In genomic region chr11:128518493-128519207, GRCh38 we compare ENCODE assay signal across 9 cellular contexts.
DNase-seq lines count a peak whose midpoint lies in the region; ATAC-seq and TF ChIP-seq lines count a peak whose summit lies in the region.
"Had no signal": no experiment of that assay in that cellular context is flagged by ENCODE, and none has a peak within 500 bp of the region (broad histone marks: within the 10 kb centered on the region; RNA-seq: fewer than 3 reads in every experiment).

No MANE protein-coding gene starts in this region.

- H3K9me3 Mint-ChIP-seq in activated naive CD4-positive, alpha-beta T cell treated with anti-CD3 and anti-CD28 coated beads, Interleukin-2, amount 10 ng/mL, durations not matched to agents 7 days and 5 days, result no peaks in the 10 kb centered on the region
- H3K9me3 Mint-ChIP-seq in activated naive CD8-positive, alpha-beta T cell (ENCODE audit: low read depth), result no peaks in the 10 kb centered on the region

- TF ChIP-seq CTCF in right lobe of liver (IDR thresholded peaks at IDR 0.05) (no peak), upper lobe of right lung (IDR thresholded peaks at IDR 0.05) (no peak)

- H3K4me3 ChIP-seq in right lobe of liver (peak overlapping the region; percentile 59 to 67 (median 66)), upper lobe of right lung (peak overlapping the region; percentile 74)

- intact Hi-C loops in right lobe of liver (cut with DNase I), result no loop called here
- intact Hi-C loops in upper lobe of right lung (cut with DNase I), result loop anchor here (5.0 kb wide), 1 partner anchor 34 kb away; no protein-coding TSS in a partner anchor

- H3K4me1 ChIP-seq in right lobe of liver (peaks cover 0 to 11% (median 0%) of the 10 kb centered on the region in 4 donors), upper lobe of right lung (peaks cover 44% of the 10 kb centered on the region)

- peaks cover 79% of the 10 kb centered on the region for H3K36me3 Mint-ChIP-seq in activated naive CD4-positive, alpha-beta T cell treated with anti-CD3 and anti-CD28 coated beads, Interleukin-2, amount 10 ng/mL, durations not matched to agents 7 days and 5 days
- peaks cover 26% of the 10 kb centered on the region for H3K36me3 Mint-ChIP-seq in activated naive CD8-positive, alpha-beta T cell

- no peak for DNase-seq in activated naive CD4-positive, alpha-beta T cell treated with anti-CD3 and anti-CD28 coated beads, Interleukin-2, amount 10 ng/mL, durations not matched to agents 7 days and 5 days
- DNase-seq in activated naive CD4-positive, alpha-beta T cell treated with anti-CD3 and anti-CD28 coated beads, Interleukin-2, amount 50 U/mL, for 16 hours, result no peak
- no peak for DNase-seq in right lobe of liver
- no peak for DNase-seq in upper lobe of right lung
- DNase-seq in SIG-M5 treated with dmso at 0.1 percent for 504 hours (lab: John Stamatoyannopoulos, UW; ENCODE audit: unreplicated experiment), result no peak
- DNase-seq in T-helper 9 cell, result no peak
- DNase-seq: activated CD4-positive, alpha-beta T cell treated with anti-CD3 and anti-CD28 coated beads for 48 hours had no signal

- peak overlapping the region; percentile 100 for H3K27ac Mint-ChIP-seq in activated naive CD4-positive, alpha-beta T cell treated with anti-CD3 and anti-CD28 coated beads, Interleukin-2, amount 10 ng/mL, durations not matched to agents 7 days and 5 days
- peak overlapping the region; percentile 99 for H3K27ac Mint-ChIP-seq in activated naive CD8-positive, alpha-beta T cell

- no peaks in the 10 kb centered on the region for H3K9me3 ChIP-seq in right lobe of liver
- H3K9me3 ChIP-seq in upper lobe of right lung, result no peaks in the 10 kb centered on the region

- no peaks in the 10 kb centered on the region for H3K36me3 ChIP-seq in right lobe of liver
- no peaks in the 10 kb centered on the region for H3K36me3 ChIP-seq in upper lobe of right lung

- H3K27ac ChIP-seq in right lobe of liver (peak overlapping the region; percentile 48 to 93 (median 81)), upper lobe of right lung (peak overlapping the region; percentile 94)

- TF ChIP-seq POLR2A in right lobe of liver (IDR thresholded peaks at IDR 0.05) (no peak), GM18505 (IDR thresholded peaks at IDR 0.05; ENCODE audit: borderline replicate concordance, extremely low read depth, insufficient read depth, insufficient read length) (no peak)

- H3K4me1 Mint-ChIP-seq in activated naive CD4-positive, alpha-beta T cell treated with anti-CD3 and anti-CD28 coated beads, Interleukin-2, amount 10 ng/mL, durations not matched to agents 7 days and 5 days, result peaks cover 42% of the 10 kb centered on the region
- H3K4me1 Mint-ChIP-seq in activated naive CD8-positive, alpha-beta T cell (ENCODE audit: low read depth), result peaks cover 54% of the 10 kb centered on the region

- ATAC-seq in right lobe of liver, result no peak
- no peak for ATAC-seq in upper lobe of right lung
- no peak for ATAC-seq in GM18505 (IDR thresholded peaks at IDR 0.05; ENCODE audit: unreplicated experiment)

- H3K4me3 Mint-ChIP-seq in activated naive CD4-positive, alpha-beta T cell treated with anti-CD3 and anti-CD28 coated beads, Interleukin-2, amount 10 ng/mL, durations not matched to agents 7 days and 5 days, result peak overlapping the region; percentile 96
- H3K4me3 Mint-ChIP-seq in activated naive CD8-positive, alpha-beta T cell, result peak overlapping the region; percentile 97

- WGBS in right lobe of liver (ENCODE audit: insufficient coverage, low coverage, low lambda C conversion rate, missing lambda C conversion rate), result 54% methylated on average over 7 of the region's 7 CpGs

- CTCF ChIA-PET in activated naive CD4-positive, alpha-beta T cell treated with anti-CD3 and anti-CD28 coated beads, Interleukin-2, amount 10 ng/mL, durations not matched to agents 7 days and 5 days (lab: Charles Lee), result interaction anchor here (0.8 to 4.1 kb wide), 18 partner anchors 9 to 312 kb away, joined by 3 to 21 read pairs (median 6); no protein-coding TSS in a partner anchor

- H3K27me3 ChIP-seq in right lobe of liver (no peaks in the 10 kb centered on the region), upper lobe of right lung (no peaks in the 10 kb centered on the region)

- no peaks in the 10 kb centered on the region for H3K27me3 Mint-ChIP-seq in activated naive CD4-positive, alpha-beta T cell treated with anti-CD3 and anti-CD28 coated beads, Interleukin-2, amount 10 ng/mL, durations not matched to agents 7 days and 5 days
- no peaks in the 10 kb centered on the region for H3K27me3 Mint-ChIP-seq in activated naive CD8-positive, alpha-beta T cell
